In genomic region chr7:93115796-93116195, GRCh38 we compare ENCODE assay signal across 10 cellular contexts. TPM values are rescaled to one million over a fixed set of nuclear protein-coding genes. Genes with fewer than 3 reads are reported as not detected.
DNase-seq lines count a peak whose midpoint lies in the region; ATAC-seq and TF ChIP-seq lines count a peak whose summit lies in the region.
"Had no signal": no experiment of that assay in that cellular context is flagged by ENCODE, and none has a peak within 500 bp of the region (broad histone marks: within the 10 kb centered on the region; RNA-seq: fewer than 3 reads in every experiment).

No MANE protein-coding gene starts in this region.

- H3K4me1 ChIP-seq in Loucy (ENCODE audit: insufficient read depth, low read length, poor library complexity, severe bottlenecking) (peaks cover 33% of the 10 kb centered on the region), mesenchymal stem cell (ENCODE audit: control insufficient read depth, insufficient read depth, low read depth, low read length) (peaks cover 8% of the 10 kb centered on the region)

- H3K36me3 Mint-ChIP-seq in CD4-positive, alpha-beta T cell (ENCODE audit: low read depth): peaks cover 85% of the 10 kb centered on the region
- H3K36me3 Mint-ChIP-seq in activated naive CD8-positive, alpha-beta T cell treated with anti-CD3 and anti-CD28 coated beads, Interleukin-2, amount 10 ng/mL, durations not matched to agents 7 days and 5 days: peaks cover 79% of the 10 kb centered on the region

- peaks cover 14% of the 10 kb centered on the region for H3K9me3 Mint-ChIP-seq in CD4-positive, alpha-beta T cell
- peaks cover 31% of the 10 kb centered on the region for H3K9me3 Mint-ChIP-seq in activated naive CD8-positive, alpha-beta T cell treated with anti-CD3 and anti-CD28 coated beads, Interleukin-2, amount 10 ng/mL, durations not matched to agents 7 days and 5 days

- H3K4me3 ChIP-seq in Loucy (ENCODE audit: low read length, poor library complexity, severe bottlenecking): peak overlapping the region; percentile 83
- peak overlapping the region in 1 of 2 experiments; percentile 88 for H3K4me3 ChIP-seq in mesenchymal stem cell (ENCODE audit: insufficient read depth in 1 of 2, low read depth in 1 of 2, low read length in 2 of 2)

- CTCF ChIA-PET in CD4-positive, alpha-beta T cell (lab: Charles Lee): no interaction called here

- intact Hi-C loops in CD4-positive, alpha-beta T cell (cut with DNase I, micrococcal nuclease): loop anchor here in 1 of 2 experiments (5.0 to 10.0 kb wide), 4 partner anchors 273 to 889 kb away; partner anchors contain the start of genes BET1, FAM133B, PEX1 and RBM48

- H3K14ac ChIP-seq in mesenchymal stem cell (ENCODE audit: low read length in 2 of 2): no peak overlapping the region

- H2BK15ac ChIP-seq in mesenchymal stem cell (ENCODE audit: low read depth, poor library complexity, severe bottlenecking): no peak overlapping the region

- POLR2A ChIA-PET in CD4-positive, alpha-beta T cell (lab: Charles Lee): interaction anchor here (2.7 kb wide), 1 partner anchor 587 kb away, joined by 21 read pairs; the partner anchor contains the start of genes PEX1 and RBM48
- POLR2A ChIA-PET in activated naive CD8-positive, alpha-beta T cell treated with anti-CD3 and anti-CD28 coated beads, Interleukin-2, amount 10 ng/mL, durations not matched to agents 7 days and 5 days (lab: Charles Lee): no interaction called here

- 77% methylated on average over 7 of the region's 7 CpGs for WGBS in mesenchymal stem cell

- no peak for ATAC-seq in CD4-positive, alpha-beta T cell (ENCODE audit: poor library complexity)
- ATAC-seq in activated naive CD8-positive, alpha-beta T cell treated with anti-CD3 and anti-CD28 coated beads, Interleukin-2, amount 10 ng/mL, durations not matched to agents 7 days and 5 days (ENCODE audit: low read depth): no peak
- ATAC-seq in HG03354 (IDR thresholded peaks at IDR 0.05; ENCODE audit: poor library complexity, severe bottlenecking, unreplicated experiment): no peak

- H3K4me1 Mint-ChIP-seq in CD4-positive, alpha-beta T cell (ENCODE audit: low read depth): peaks cover 71% of the 10 kb centered on the region
- H3K4me1 Mint-ChIP-seq in activated naive CD8-positive, alpha-beta T cell treated with anti-CD3 and anti-CD28 coated beads, Interleukin-2, amount 10 ng/mL, durations not matched to agents 7 days and 5 days: peaks cover 41% of the 10 kb centered on the region

- no peak overlapping the region for H2BK12ac ChIP-seq in mesenchymal stem cell (ENCODE audit: low read length in 2 of 2)

- H3K27me3 Mint-ChIP-seq in CD4-positive, alpha-beta T cell: no peaks in the 10 kb centered on the region
- no peaks in the 10 kb centered on the region for H3K27me3 Mint-ChIP-seq in activated naive CD8-positive, alpha-beta T cell treated with anti-CD3 and anti-CD28 coated beads, Interleukin-2, amount 10 ng/mL, durations not matched to agents 7 days and 5 days

- H3K79me2 ChIP-seq in Loucy (ENCODE audit: insufficient read depth, low read length): peaks cover 22% of the 10 kb centered on the region

- H3K9me2 ChIP-seq in Loucy (replicated peaks; ENCODE audit: low read depth, low read length): no peaks in the 10 kb centered on the region

- no peaks in the 10 kb centered on the region for H3F3A ChIP-seq in Loucy (ENCODE audit: low read depth)

- H3K27ac ChIP-seq in CD4-positive, alpha-beta T cell (ENCODE audit: low read depth, low read length): no peak overlapping the region
- no peak overlapping the region for H3K27ac ChIP-seq in mesenchymal stem cell (ENCODE audit: low read length, poor library complexity, severe bottlenecking)

- H3K9me3 ChIP-seq in CD4-positive, alpha-beta T cell (ENCODE audit: control insufficient read depth, low read length): no peaks in the 10 kb centered on the region
- H3K9me3 ChIP-seq in Loucy (ENCODE audit: insufficient read depth, low read depth, low read length) (no peaks in the 10 kb centered on the region), mesenchymal stem cell (ENCODE audit: control insufficient read depth, low read length) (no peaks in the 10 kb centered on the region)

- H3K4ac ChIP-seq in mesenchymal stem cell (ENCODE audit: low read depth in 1 of 2, low read length in 2 of 2): no peak overlapping the region

- H2AFZ ChIP-seq in Loucy (ENCODE audit: low read length) (no peak overlapping the region), mesenchymal stem cell (ENCODE audit: low read depth, low read length) (no peak overlapping the region)

- no peaks in the 10 kb centered on the region for H3K79me1 ChIP-seq in mesenchymal stem cell (replicated peaks; ENCODE audit: low read length, poor library complexity, severe bottlenecking)

- H3K27ac Mint-ChIP-seq in CD4-positive, alpha-beta T cell: peak overlapping the region; percentile 78
- H3K27ac Mint-ChIP-seq in activated naive CD8-positive, alpha-beta T cell treated with anti-CD3 and anti-CD28 coated beads, Interleukin-2, amount 10 ng/mL, durations not matched to agents 7 days and 5 days: peak overlapping the region; percentile 93

- no peak overlapping the region for H2BK5ac ChIP-seq in mesenchymal stem cell (ENCODE audit: low read depth, low read length, poor library complexity, severe bottlenecking)

- no peak overlapping the region for H2BK120ac ChIP-seq in mesenchymal stem cell (ENCODE audit: low read depth, low read length)

- H3K36me3 ChIP-seq in Loucy (ENCODE audit: insufficient read depth, low read length) (no peaks in the 10 kb centered on the region), mesenchymal stem cell (ENCODE audit: control insufficient read depth in 1 of 2, insufficient read depth in 2 of 2, low read depth in 1 of 2, low read length in 2 of 2) (peaks cover 0 to 5% of the 10 kb centered on the region in 2 experiments)

- DNase-seq in CD4-positive, alpha-beta T cell: no peak
- DNase-seq in activated naive CD8-positive, alpha-beta T cell treated with anti-CD3 and anti-CD28 coated beads, Interleukin-2, amount 10 ng/mL, durations not matched to agents 7 days and 5 days: no peak
- DNase-seq in mesenchymal stem cell (no peak), activated gamma-delta T cell (lab: John Stamatoyannopoulos, UW) (no peak), NCI-H510A treated with DMSO at 0.1 percent for 48 hours (lab: John Stamatoyannopoulos, UW) (no peak), NOMO-1 treated with dmso at 0.1 percent for 144 hours (lab: John Stamatoyannopoulos, UW; ENCODE audit: unreplicated experiment) (no peak)
- DNase-seq: NCI-H524; stimulated activated CD4-positive, alpha-beta T cell treated with anti-CD3 and anti-CD28 coated beads, Interleukin-4, amount 100 ng/mL, for 4 hours had no signal

- H3K4me2 ChIP-seq in Loucy (ENCODE audit: low read depth, low read length, poor library complexity, severe bottlenecking) (peak overlapping the region; percentile 90), mesenchymal stem cell (ENCODE audit: low read length, poor library complexity, severe bottlenecking) (no peak overlapping the region)

- H4K20me1 ChIP-seq in Loucy (ENCODE audit: insufficient read depth, low read length, poor library complexity, severe bottlenecking): no peaks in the 10 kb centered on the region

- H3K23ac ChIP-seq in mesenchymal stem cell (ENCODE audit: low read length in 2 of 2): no peak overlapping the region

- H3K18ac ChIP-seq in mesenchymal stem cell (ENCODE audit: low read depth in 1 of 2, low read length in 2 of 2): no peak overlapping the region

- no peak overlapping the region for H2AK5ac ChIP-seq in mesenchymal stem cell (ENCODE audit: low read length, severe bottlenecking)

- H3K27me3 ChIP-seq in CD4-positive, alpha-beta T cell (ENCODE audit: control insufficient read depth, insufficient read depth, low read length): no peaks in the 10 kb centered on the region
- H3K27me3 ChIP-seq in Loucy (ENCODE audit: insufficient read depth, low read length, poor library complexity, severe bottlenecking) (no peaks in the 10 kb centered on the region), mesenchymal stem cell (ENCODE audit: control insufficient read depth in 1 of 2, insufficient read depth in 1 of 2, low read length in 2 of 2) (no peaks in the 10 kb centered on the region)

- H3K9ac ChIP-seq in Loucy (ENCODE audit: low read depth, low read length, poor library complexity, severe bottlenecking) (peak overlapping the region; percentile 70), mesenchymal stem cell (ENCODE audit: low read length) (peak overlapping the region; percentile 89)

- peak overlapping the region; percentile 86 for H3K4me3 Mint-ChIP-seq in CD4-positive, alpha-beta T cell
- peak overlapping the region; percentile 97 for H3K4me3 Mint-ChIP-seq in activated naive CD8-positive, alpha-beta T cell treated with anti-CD3 and anti-CD28 coated beads, Interleukin-2, amount 10 ng/mL, durations not matched to agents 7 days and 5 days

- TF ChIP-seq CTCF in CD4-positive, alpha-beta T cell (IDR thresholded peaks at IDR 0.05): no peak
- TF ChIP-seq CTCF in Loucy (conservative IDR thresholded peaks at IDR 0.05; ENCODE audit: low read length): no peak

- H4K91ac ChIP-seq in mesenchymal stem cell (ENCODE audit: low read length): no peak overlapping the region

- H4K8ac ChIP-seq in mesenchymal stem cell (ENCODE audit: low read length): peak overlapping the region; percentile 35

RNA-seq across cellular contexts. Expression of gene SAMD9, which starts 2.0 kb away (rescaled TPM):
- total RNA-seq in CD4-positive, alpha-beta T cell: 10 to 100 TPM; 19.1 to 21.5 TPM
- total RNA-seq in activated naive CD8-positive, alpha-beta T cell treated with anti-CD3 and anti-CD28 coated beads, Interleukin-2, amount 10 ng/mL, durations not matched to agents 7 days and 5 days: 10 to 100 TPM; 65.4 to 66.5 TPM
- polyA plus RNA-seq in mesenchymal stem cell (2013, experiment 1 of 2): 4.6 TPM
- polyA plus RNA-seq in mesenchymal stem cell (2013, experiment 2 of 2): 4.6 TPM

RNA-seq across cellular contexts. Expression of gene SAMD9L, which starts 32.4 kb away (rescaled TPM):
- 1 to 10 TPM; 7.9 to 8.5 TPM for total RNA-seq in CD4-positive, alpha-beta T cell
- total RNA-seq in activated naive CD8-positive, alpha-beta T cell treated with anti-CD3 and anti-CD28 coated beads, Interleukin-2, amount 10 ng/mL, durations not matched to agents 7 days and 5 days: 100 to 1,000 TPM in 1 of 2 experiments, 10 to 100 TPM in 1; 99.2 to 107 TPM
- polyA plus RNA-seq in mesenchymal stem cell (2013, experiment 1 of 2): 7.0 TPM
- 6.9 TPM for polyA plus RNA-seq in mesenchymal stem cell (2013, experiment 2 of 2)

Comparison
In these comparisons a context has a peak if more than half of its experiments do, and no peak if none do; other contexts are left out.
1. RNA of gene SAMD9L, which starts 32.4 kb away (total RNA-seq): 99.2 to 107 TPM in activated naive CD8-positive, alpha-beta T cell treated with anti-CD3 and anti-CD28 coated beads, Interleukin-2, amount 10 ng/mL, durations not matched to agents 7 days and 5 days; 7.9 to 8.5 TPM in CD4-positive, alpha-beta T cell; every median in the first group is over 10 times any median in the second.